ENCODE assay signal across 10 cellular contexts in genomic region chr17:55722742-55723487, GRCh38. TPM values are rescaled to one million over a fixed set of nuclear protein-coding genes. Genes with fewer than 3 reads are reported as not detected.
A peak's percentile ranks its signal among the peaks of the same experiment; 100 is the strongest.
DNase-seq lines count a peak whose midpoint lies in the region; ATAC-seq, FAIRE-seq and TF ChIP-seq lines count a peak whose summit lies in the region.
"Had no signal": no experiment of that assay in that cellular context is flagged by ENCODE, and none has a peak within 500 bp of the region (broad histone marks: within the 10 kb centered on the region; RNA-seq: fewer than 3 reads in every experiment).

A gene with protein sequence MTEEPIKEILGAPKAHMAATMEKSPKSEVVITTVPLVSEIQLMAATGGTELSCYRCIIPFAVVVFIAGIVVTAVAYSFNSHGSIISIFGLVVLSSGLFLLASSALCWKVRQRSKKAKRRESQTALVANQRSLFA (minus strand): TSS chr17:55722864. CDS start chr17:55721070, 1,794 bp downstream.

- peak within 1 kb of the TSS; percentile 84 for H3K27ac Mint-ChIP-seq in neural crest cell (ENCODE audit: unreplicated experiment)
- no peak within 1 kb of the TSS for H3K27ac Mint-ChIP-seq in activated CD4-positive, alpha-beta memory T cell treated with anti-CD3 and anti-CD28 coated beads, Interleukin-2, amount 10 ng/mL, durations not matched to agents 7 days and 5 days
- H3K27ac Mint-ChIP-seq: naive thymus-derived CD8-positive, alpha-beta T cell had no signal

- H3K4me3 Mint-ChIP-seq in neural crest cell, result peak within 1 kb of the TSS; percentile 81
- no peak within 1 kb of the TSS for H3K4me3 Mint-ChIP-seq in activated CD4-positive, alpha-beta memory T cell treated with anti-CD3 and anti-CD28 coated beads, Interleukin-2, amount 10 ng/mL, durations not matched to agents 7 days and 5 days
- H3K4me3 Mint-ChIP-seq: naive thymus-derived CD8-positive, alpha-beta T cell had no signal

- peaks cover 7% of the 10 kb centered on the region for H3K27me3 Mint-ChIP-seq in neural crest cell (ENCODE audit: low read depth)
- H3K27me3 Mint-ChIP-seq in activated CD4-positive, alpha-beta memory T cell treated with anti-CD3 and anti-CD28 coated beads, Interleukin-2, amount 10 ng/mL, durations not matched to agents 7 days and 5 days, result peaks cover 49% of the 10 kb centered on the region

- H3K27ac ChIP-seq in AG04450 (ENCODE audit: low read depth, low read length), result no peak within 1 kb of the TSS
- H3K27ac ChIP-seq in esophagus squamous epithelium, result peak within 1 kb of the TSS; percentile 60 to 88 (median 74)

- peak in 2 of 4 donors; percentile 14 to 20 for TF ChIP-seq POLR2A in esophagus squamous epithelium (IDR thresholded peaks at IDR 0.05)

- no peak for ATAC-seq in GM19452 (IDR thresholded peaks at IDR 0.05; ENCODE audit: unreplicated experiment)
- ATAC-seq: naive thymus-derived CD8-positive, alpha-beta T cell had no signal

- peaks cover 4 to 42% (median 16%) of the 10 kb centered on the region in 3 donors for H3K4me1 ChIP-seq in esophagus squamous epithelium

- 8 to 12% methylated on average over 12 of the region's 12 CpGs for WGBS in esophagus squamous epithelium, 2 donors

- DNase-seq in AG04450 (ENCODE audit: low read depth, low spot score) (peak; percentile 45), NCI-H69 (lab: John Stamatoyannopoulos, UW) (peak; percentile 59), esophagus squamous epithelium (lab: John Stamatoyannopoulos, UW) (no peak), neural crest cell (ENCODE audit: low read depth, low spot score) (no peak), DMS53 treated with DMSO at 0.1 percent for 48 hours (lab: John Stamatoyannopoulos, UW; ENCODE audit: unreplicated experiment) (no peak), GM19239 (ENCODE audit: insufficient read length, low spot score) (no peak)
- DNase-seq in activated CD4-positive, alpha-beta memory T cell treated with anti-CD3 and anti-CD28 coated beads, Interleukin-2, amount 10 ng/mL, durations not matched to agents 7 days and 5 days, result no peak
- DNase-seq: naive thymus-derived CD8-positive, alpha-beta T cell had no signal

- intact Hi-C loops in esophagus squamous epithelium (cut with DNase I), result no loop called here

- H3K36me3 Mint-ChIP-seq in neural crest cell (ENCODE audit: low read depth), result no peaks in the 10 kb centered on the region
- no peaks in the 10 kb centered on the region for H3K36me3 Mint-ChIP-seq in activated CD4-positive, alpha-beta memory T cell treated with anti-CD3 and anti-CD28 coated beads, Interleukin-2, amount 10 ng/mL, durations not matched to agents 7 days and 5 days (ENCODE audit: low read depth)
- H3K36me3 Mint-ChIP-seq: naive thymus-derived CD8-positive, alpha-beta T cell had no signal

- H3K9me3 Mint-ChIP-seq in neural crest cell, result no peaks in the 10 kb centered on the region
- no peaks in the 10 kb centered on the region for H3K9me3 Mint-ChIP-seq in activated CD4-positive, alpha-beta memory T cell treated with anti-CD3 and anti-CD28 coated beads, Interleukin-2, amount 10 ng/mL, durations not matched to agents 7 days and 5 days
- H3K9me3 Mint-ChIP-seq: naive thymus-derived CD8-positive, alpha-beta T cell had no signal

- H3K27me3 ChIP-seq in AG04450 (ENCODE audit: control insufficient read depth, insufficient read depth, low read length) (no peaks in the 10 kb centered on the region), esophagus squamous epithelium (no peaks in the 10 kb centered on the region)

- H3K9me3 ChIP-seq in AG04450 (ENCODE audit: control insufficient read depth, insufficient read depth, low read length) (no peaks in the 10 kb centered on the region), esophagus squamous epithelium (no peaks in the 10 kb centered on the region)

- no peaks in the 10 kb centered on the region for H3K36me3 ChIP-seq in esophagus squamous epithelium

- CTCF ChIA-PET in AG04450 (lab: Charles Lee), result interaction anchor here (1.0 to 9.5 kb wide), 8 partner anchors 13 to 197 kb away, joined by 3 to 165 read pairs (median 16); no protein-coding TSS in a partner anchor
- CTCF ChIA-PET in activated CD4-positive, alpha-beta memory T cell treated with anti-CD3 and anti-CD28 coated beads, Interleukin-2, amount 10 ng/mL, durations not matched to agents 7 days and 5 days (lab: Charles Lee), result interaction anchor here (1.9 to 7.6 kb wide), 2 partner anchors 12 to 196 kb away, joined by 4 to 35 read pairs; no protein-coding TSS in a partner anchor

- TF ChIP-seq CTCF in AG04450 (IDR thresholded peaks at IDR 0.05; ENCODE audit: low read depth, low read length) (no peak), esophagus squamous epithelium (IDR thresholded peaks at IDR 0.05) (no peak), neural crest cell (conservative IDR thresholded peaks at IDR 0.05) (no peak)

- peaks cover 47% of the 10 kb centered on the region for H3K4me1 Mint-ChIP-seq in neural crest cell
- H3K4me1 Mint-ChIP-seq in activated CD4-positive, alpha-beta memory T cell treated with anti-CD3 and anti-CD28 coated beads, Interleukin-2, amount 10 ng/mL, durations not matched to agents 7 days and 5 days, result no peaks in the 10 kb centered on the region

- POLR2A ChIA-PET in AG04450 (lab: Yijun Ruan, JAX), result no interaction called here
- POLR2A ChIA-PET in activated CD4-positive, alpha-beta memory T cell treated with anti-CD3 and anti-CD28 coated beads, Interleukin-2, amount 10 ng/mL, durations not matched to agents 7 days and 5 days (lab: Charles Lee), result interaction anchor here (1.0 kb wide), 1 partner anchor 12 kb away, joined by 3 read pairs; no protein-coding TSS in a partner anchor

- H3K4me3 ChIP-seq in AG04450 (ENCODE audit: low read depth, low read length) (peak within 1 kb of the TSS; percentile 47), esophagus squamous epithelium (peak within 1 kb of the TSS in 3 of 4 donors; percentile 35 to 53 (median 37))

- no peak for FAIRE-seq in GM19239 (lab: Jason Lieb, UNC)

RNA-seq across cellular contexts. Expression of the gene that starts here (rescaled TPM):
- polyA plus RNA-seq in AG04450 (2011; rRNA removed), result 0.63 and 0.67 TPM in 2 replicates
- 0.56 and 1.0 TPM in 2 replicates for polyA minus RNA-seq in AG04450 (2011; rRNA and poly(A)+ RNA removed)
- total RNA-seq in esophagus squamous epithelium, result 1 to 10 TPM in 3 of 4 donors, not detected in 1; 1.1 to 7.8 (median 3.1) TPM
- total RNA-seq in neural crest cell, result 0.23 and 0.54 TPM in 2 replicates
- total RNA-seq in activated CD4-positive, alpha-beta memory T cell treated with anti-CD3 and anti-CD28 coated beads, Interleukin-2, amount 10 ng/mL, durations not matched to agents 7 days and 5 days, result not detected
- total RNA-seq: activated CD8-positive, alpha-beta memory T cell treated with anti-CD3 and anti-CD28 coated beads for 36 hours; naive thymus-derived CD8-positive, alpha-beta T cell had no signal
- polyA plus RNA-seq: naive thymus-derived CD8-positive, alpha-beta T cell had no signal

Comparison
In these comparisons a context has a peak if more than half of its experiments do, and no peak if none do; other contexts are left out.
1. DNase-seq: peak in AG04450 (single experiment) and NCI-H69 (single experiment); none in esophagus squamous epithelium (single experiment), neural crest cell (single experiment), DMS53 treated with DMSO at 0.1 percent for 48 hours (single experiment), GM19239 (single experiment) and activated CD4-positive, alpha-beta memory T cell treated with anti-CD3 and anti-CD28 coated beads, Interleukin-2, amount 10 ng/mL, durations not matched to agents 7 days and 5 days (single experiment).